In the genomic region with DNA sequence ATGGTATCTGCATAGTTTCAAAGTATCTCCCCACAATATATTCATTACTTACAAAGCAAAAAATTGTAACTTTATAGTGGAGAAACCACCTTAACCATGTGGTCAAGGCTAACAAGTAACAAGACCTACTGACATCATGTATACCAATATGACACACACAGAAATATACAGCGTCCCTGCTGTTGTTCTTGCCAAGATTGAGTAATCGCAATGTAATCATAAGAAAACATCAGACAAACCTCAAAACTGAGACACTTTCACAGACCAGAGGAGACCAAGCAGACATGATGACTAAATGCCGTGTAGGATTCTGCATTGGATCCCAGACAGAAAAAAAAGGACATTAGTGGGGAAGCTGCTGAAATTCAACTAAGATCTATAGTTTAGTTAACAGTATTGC, we compare ENCODE assay signal across 9 cellular contexts.
DNase-seq lines count a peak whose midpoint lies in the region; ATAC-seq, FAIRE-seq and TF ChIP-seq lines count a peak whose summit lies in the region.
"Had no signal": no experiment of that assay in that cellular context is flagged by ENCODE, and none has a peak within 500 bp of the region (broad histone marks: within the 10 kb centered on the region; RNA-seq: fewer than 3 reads in every experiment).

No MANE protein-coding gene starts in this region.

- peak; percentile 81 for ATAC-seq in effector memory CD8-positive, alpha-beta T cell (replicated peaks)
- no peak for ATAC-seq in GM18505 (IDR thresholded peaks at IDR 0.05; ENCODE audit: unreplicated experiment)
- ATAC-seq in HG02981 (IDR thresholded peaks at IDR 0.05; ENCODE audit: unreplicated experiment) = no peak

- H3K4me3 Mint-ChIP-seq in effector memory CD8-positive, alpha-beta T cell = peak overlapping the region; percentile 56 to 60

- H3K4me1 Mint-ChIP-seq in effector memory CD8-positive, alpha-beta T cell (ENCODE audit: low read depth in 2 of 2) = peaks cover 6 to 13% of the 10 kb centered on the region in 2 donors

- in situ Hi-C loops in KBM-7 (cut with MboI; ENCODE audit: low pct_unique_long_range_greater_than_20kb, low sequenced_read_pairs) = no loop called here

- TF ChIP-seq CTCF in retinal pigment epithelial cell (conservative IDR thresholded peaks at IDR 0.05; ENCODE audit: low read depth, low read length) = no peak

- DNase-seq in GM19239 (ENCODE audit: insufficient read length, low spot score) = no peak
- peak; percentile 62 for DNase-seq in OCI-M1 (lab: John Stamatoyannopoulos, UW)
- no peak for DNase-seq in effector memory CD8-positive, alpha-beta T cell
- DNase-seq in retinal pigment epithelial cell (ENCODE audit: low read depth) = peak; percentile 75
- no peak for DNase-seq in KBM-7
- DNase-seq: amygdala, Peyer's patch had no signal

- peak; percentile 18 for FAIRE-seq in GM19239 (lab: Jason Lieb, UNC)

- peaks cover 0 to 2% of the 10 kb centered on the region in 2 donors for H3K27me3 Mint-ChIP-seq in effector memory CD8-positive, alpha-beta T cell

- H3K9me3 Mint-ChIP-seq in effector memory CD8-positive, alpha-beta T cell = peaks cover 0 to 2% of the 10 kb centered on the region in 2 donors

- no peaks in the 10 kb centered on the region for H3K36me3 Mint-ChIP-seq in effector memory CD8-positive, alpha-beta T cell (ENCODE audit: insufficient read depth)

- H3K4me3 ChIP-seq in retinal pigment epithelial cell (ENCODE audit: low read length) = no peak overlapping the region
- H3K4me3 ChIP-seq: Peyer's patch had no signal

- TF ChIP-seq POLR2A in GM18505 (IDR thresholded peaks at IDR 0.05; ENCODE audit: borderline replicate concordance, extremely low read depth, insufficient read depth, insufficient read length) = no peak

- H3K27ac Mint-ChIP-seq in effector memory CD8-positive, alpha-beta T cell = peak overlapping the region in 1 of 2 donors; percentile 42

Comparison
In these comparisons a context has a peak if more than half of its experiments do, and no peak if none do; other contexts are left out.
1. DNase-seq: peak in OCI-M1 (single experiment) and retinal pigment epithelial cell (single experiment); none in GM19239 (single experiment), effector memory CD8-positive, alpha-beta T cell (0 of 3) and KBM-7 (single experiment).